ENCODE assay signal across 16 cellular contexts in the genomic region with DNA sequence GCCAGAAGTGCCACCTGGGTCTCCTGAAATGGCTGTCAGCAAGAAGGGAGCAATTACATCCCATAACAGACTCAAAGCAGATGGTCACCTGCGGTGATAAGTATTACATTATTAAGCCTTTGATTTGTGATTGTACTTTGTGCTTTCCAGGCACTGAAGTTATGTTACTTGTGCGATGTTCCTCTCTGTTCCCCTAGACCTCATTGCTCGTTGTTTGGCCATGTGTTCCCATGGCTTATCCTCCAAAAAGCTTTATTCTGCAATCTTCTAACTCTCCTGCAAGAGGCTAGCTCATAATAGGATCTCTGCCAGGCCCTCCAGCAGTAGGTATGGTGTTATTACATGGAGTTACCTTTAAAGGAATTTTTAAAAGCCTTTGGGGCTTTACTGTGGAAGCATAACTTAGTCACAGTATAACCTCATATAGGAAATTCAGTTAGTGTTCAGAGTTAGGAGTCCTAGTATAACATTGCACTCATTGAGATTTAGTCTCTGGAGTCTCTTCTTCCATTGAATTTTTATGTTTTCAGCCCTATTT.
DNase-seq lines count a peak whose midpoint lies in the region; ATAC-seq, FAIRE-seq and TF ChIP-seq lines count a peak whose summit lies in the region.
"Had no signal": no experiment of that assay in that cellular context is flagged by ENCODE, and none has a peak within 500 bp of the region (broad histone marks: within the 10 kb centered on the region; RNA-seq: fewer than 3 reads in every experiment).

No MANE protein-coding gene starts in this region.

- in situ Hi-C loops in Panc1 (cut with HindIII; ENCODE audit: low pct_unique_long_range_greater_than_20kb, low sequenced_read_pairs) (no loop called here), KBM-7 (cut with MboI; ENCODE audit: low pct_unique_long_range_greater_than_20kb, low sequenced_read_pairs) (no loop called here)

- BruUV-seq in A673 (replicated peaks; lab: Mats Ljungman, UMichigan) (no TSS peak), Panc1 (replicated peaks; lab: Mats Ljungman, UMichigan) (no TSS peak), Caco-2 (replicated peaks; lab: Mats Ljungman, UMichigan) (no TSS peak)

- H4K20me1 ChIP-seq in KMS-11 (ENCODE audit: insufficient read depth) (no peaks in the 10 kb centered on the region), keratinocyte (ENCODE audit: control insufficient read depth, extremely low read depth, insufficient read depth, low read length) (no peaks in the 10 kb centered on the region)

- H3K4me3 ChIP-seq in A673 (ENCODE audit: low read depth, low read length, poor library complexity, severe bottlenecking) (no peak overlapping the region), KMS-11 (IDR thresholded peaks at IDR 0.05; ENCODE audit: insufficient read depth, low read depth, low read length) (no peak overlapping the region), Panc1 (ENCODE audit: low read depth in 2 of 2, low read length in 2 of 2) (no peak overlapping the region), keratinocyte (ENCODE audit: control insufficient read depth in 2 of 3, extremely low read depth in 1 of 3, insufficient read depth in 2 of 3, low read depth in 1 of 3, low read length in 3 of 3) (no peak overlapping the region), Caco-2 (ENCODE audit: low read depth, low read length) (no peak overlapping the region)
- H3K4me3 ChIP-seq: ascending aorta had no signal

- ATAC-seq in Panc1, result no peak
- no peak for ATAC-seq in HG02840 (IDR thresholded peaks at IDR 0.05; ENCODE audit: low FRiP score, unreplicated experiment)
- ATAC-seq: foreskin keratinocyte; stimulated activated effector memory CD8-positive, alpha-beta T cell treated with anti-CD3 and anti-CD28 coated beads, Interleukin-12 subunit alpha, Interleukin-12 subunit beta, amount 100 ng/mL, for 72 hours had no signal

- H3K9me3 Mint-ChIP-seq in Caco-2 (ENCODE audit: unreplicated experiment), result no peaks in the 10 kb centered on the region
- H3K9me3 Mint-ChIP-seq: stimulated activated effector memory CD8-positive, alpha-beta T cell treated with anti-CD3 and anti-CD28 coated beads, Interleukin-12 subunit alpha, Interleukin-12 subunit beta, amount 100 ng/mL, for 72 hours had no signal

- peaks cover 51% of the 10 kb centered on the region for H3K4me1 ChIP-seq in A673 (ENCODE audit: insufficient read depth, low read length, poor library complexity, severe bottlenecking)
- peaks cover 36% of the 10 kb centered on the region for H3K4me1 ChIP-seq in KMS-11 (ENCODE audit: low read depth, poor library complexity, severe bottlenecking)
- no peaks in the 10 kb centered on the region for H3K4me1 ChIP-seq in Panc1 (ENCODE audit: control insufficient read depth, insufficient read depth, low read length)
- peaks cover 6% of the 10 kb centered on the region for H3K4me1 ChIP-seq in keratinocyte (ENCODE audit: control insufficient read depth, extremely low read depth, insufficient read depth, low read length)
- no peaks in the 10 kb centered on the region for H3K4me1 ChIP-seq in Caco-2
- H3K4me1 ChIP-seq: foreskin keratinocyte had no signal

- no peaks in the 10 kb centered on the region for H3K36me3 Mint-ChIP-seq in Caco-2 (ENCODE audit: insufficient read depth, unreplicated experiment)
- H3K36me3 Mint-ChIP-seq: stimulated activated effector memory CD8-positive, alpha-beta T cell treated with anti-CD3 and anti-CD28 coated beads, Interleukin-12 subunit alpha, Interleukin-12 subunit beta, amount 100 ng/mL, for 72 hours had no signal

- H3K4me2 ChIP-seq in KMS-11, result peak overlapping the region; percentile 65
- no peak overlapping the region for H3K4me2 ChIP-seq in keratinocyte (ENCODE audit: control insufficient read depth, extremely low read depth, insufficient read depth, low read depth, low read length)

- H3K4me3 Mint-ChIP-seq in Caco-2 (ENCODE audit: unreplicated experiment), result no peak overlapping the region
- H3K4me3 Mint-ChIP-seq: stimulated activated effector memory CD8-positive, alpha-beta T cell treated with anti-CD3 and anti-CD28 coated beads, Interleukin-12 subunit alpha, Interleukin-12 subunit beta, amount 100 ng/mL, for 72 hours had no signal

- TF ChIP-seq CTCF in A673 (conservative IDR thresholded peaks at IDR 0.05; ENCODE audit: low read depth, low read length) (no peak), KMS-11 (conservative IDR thresholded peaks at IDR 0.05; ENCODE audit: low read depth, low read length) (no peak), Panc1 (IDR thresholded peaks at IDR 0.05) (no peak), keratinocyte (optimal IDR thresholded peaks at IDR 0.05 in 1 of 3, IDR thresholded peaks at IDR 0.05 in 1 of 3, conservative IDR thresholded peaks at IDR 0.05 in 1 of 3; ENCODE audit: extremely low read depth in 1 of 3, insufficient read depth in 2 of 3, low read length in 3 of 3) (no peak), Caco-2 (IDR thresholded peaks at IDR 0.05; ENCODE audit: insufficient read depth in 1 of 2, low read depth in 1 of 2, low read length in 1 of 2, severe bottlenecking in 1 of 2, unreplicated experiment in 1 of 2) (no peak)

- no peaks in the 10 kb centered on the region for H3K9me3 ChIP-seq in A673 (ENCODE audit: low read depth, low read length, poor library complexity, severe bottlenecking)
- no peaks in the 10 kb centered on the region for H3K9me3 ChIP-seq in Panc1 (ENCODE audit: control insufficient read depth, insufficient read depth, low read depth, low read length)
- H3K9me3 ChIP-seq in keratinocyte (ENCODE audit: control insufficient read depth, low read depth, low read length), result no peaks in the 10 kb centered on the region
- no peaks in the 10 kb centered on the region for H3K9me3 ChIP-seq in Caco-2
- H3K9me3 ChIP-seq: ascending aorta had no signal

- peak; percentile 35 for DNase-seq in A673 (ENCODE audit: low spot score)
- DNase-seq in Panc1 (ENCODE audit: low read depth, low spot score), result no peak
- DNase-seq in keratinocyte (ENCODE audit: low read depth, low spot score), result no peak
- no peak for DNase-seq in Caco-2
- no peak for DNase-seq in KBM-7
- no peak for DNase-seq in dedifferentiated amniotic fluid mesenchymal stem cell (ENCODE audit: extremely low spot score)
- DNase-seq: activated CD4-positive, alpha-beta T cell treated with anti-CD3 and anti-CD28 coated beads for 48 hours; GOT3; midbrain; stimulated activated CD4-positive, alpha-beta T cell treated with anti-CD3 and anti-CD28 coated beads, Interleukin-2, amount 100 ng/mL, for 24 hours; T-helper 1 cell had no signal

- CTCF ChIA-PET in A673 (lab: Charles Lee), result no interaction called here
- CTCF ChIA-PET in Panc1 (lab: Charles Lee), result no interaction called here
- CTCF ChIA-PET in Caco-2 (lab: Charles Lee), result no interaction called here

- POLR2A ChIA-PET in A673 (lab: Charles Lee; ENCODE audit: low non-redundant PET), result no interaction called here
- POLR2A ChIA-PET in Panc1 (lab: Charles Lee), result no interaction called here
- POLR2A ChIA-PET in Caco-2 (lab: Charles Lee), result no interaction called here

- peak; percentile 41 for FAIRE-seq in keratinocyte (lab: Jason Lieb, UNC)

- H2AFZ ChIP-seq in KMS-11 (ENCODE audit: low read depth) (peak overlapping the region; percentile 36), keratinocyte (ENCODE audit: control insufficient read depth, low read length) (no peak overlapping the region)

- no peaks in the 10 kb centered on the region for H3K4me1 Mint-ChIP-seq in Caco-2 (ENCODE audit: low read depth, unreplicated experiment)

- no peaks in the 10 kb centered on the region for H3K27me3 Mint-ChIP-seq in Caco-2 (ENCODE audit: insufficient read depth, unreplicated experiment)

- H3K9me1 ChIP-seq in keratinocyte (ENCODE audit: control insufficient read depth, extremely low read depth, insufficient read depth, low read length), result no peaks in the 10 kb centered on the region

- H3K79me2 ChIP-seq in KMS-11 (ENCODE audit: insufficient read depth, low read depth) (no peaks in the 10 kb centered on the region), keratinocyte (ENCODE audit: control insufficient read depth, insufficient read depth, low read length) (no peaks in the 10 kb centered on the region)

- intact Hi-C loops in A673 (cut with micrococcal nuclease; ENCODE audit: unreplicated experiment), result loop anchor here (2.0 kb wide), 1 partner anchor 41 kb away; no protein-coding TSS in a partner anchor
- intact Hi-C loops in Panc1 (cut with micrococcal nuclease; ENCODE audit: unreplicated experiment), result no loop called here
- intact Hi-C loops in Caco-2 (cut with micrococcal nuclease; ENCODE audit: unreplicated experiment), result no loop called here

- dilution Hi-C loops in keratinocyte (cut with MboI; ENCODE audit: extremely low pct_ligation_motif_present, low sequenced_read_pairs), result no loop called here

- H3K27ac ChIP-seq in A673 (ENCODE audit: low read depth, low read length, poor library complexity, severe bottlenecking) (peak overlapping the region; percentile 69), KMS-11 (peak overlapping the region; percentile 53; the same call in 1 of the 2 replicates), Panc1 (ENCODE audit: low read length) (peak overlapping the region; percentile 44; the same call in 1 of the 2 replicates), keratinocyte (ENCODE audit: control insufficient read depth, insufficient read depth, low read length) (no peak overlapping the region)
- H3K27ac ChIP-seq: ascending aorta, foreskin keratinocyte had no signal

- H3K36me3 ChIP-seq in A673 (ENCODE audit: insufficient read depth, low read length, poor library complexity, severe bottlenecking) (no peaks in the 10 kb centered on the region), KMS-11 (ENCODE audit: insufficient read depth) (no peaks in the 10 kb centered on the region), Panc1 (ENCODE audit: control insufficient read depth, insufficient read depth, low read length) (no peaks in the 10 kb centered on the region), keratinocyte (ENCODE audit: control insufficient read depth in 2 of 2, extremely low read depth in 1 of 2, insufficient read depth in 2 of 2, low read length in 2 of 2) (no peaks in the 10 kb centered on the region), Caco-2 (ENCODE audit: control insufficient read depth, insufficient read depth, low read length) (no peaks in the 10 kb centered on the region)
- H3K36me3 ChIP-seq: ascending aorta had no signal

- H3K27me3 ChIP-seq in A673 (replicated peaks; ENCODE audit: insufficient read depth, low read depth, low read length, poor library complexity), result no peaks in the 10 kb centered on the region
- no peaks in the 10 kb centered on the region for H3K27me3 ChIP-seq in KMS-11 (ENCODE audit: insufficient read depth, low read depth)
- H3K27me3 ChIP-seq in Panc1 (ENCODE audit: control insufficient read depth, insufficient read depth, low read length), result no peaks in the 10 kb centered on the region
- H3K27me3 ChIP-seq in keratinocyte (ENCODE audit: control insufficient read depth, extremely low read depth, insufficient read depth, low read length), result no peaks in the 10 kb centered on the region
- H3K27me3 ChIP-seq in Caco-2 (replicated peaks; ENCODE audit: control insufficient read depth, insufficient read depth, low read length), result no peaks in the 10 kb centered on the region
- H3K27me3 ChIP-seq: ascending aorta, foreskin keratinocyte had no signal

- H3K27ac Mint-ChIP-seq in Caco-2 (ENCODE audit: unreplicated experiment), result no peak overlapping the region
- H3K27ac Mint-ChIP-seq: stimulated activated effector memory CD8-positive, alpha-beta T cell treated with anti-CD3 and anti-CD28 coated beads, Interleukin-12 subunit alpha, Interleukin-12 subunit beta, amount 100 ng/mL, for 72 hours had no signal

- H3K9ac ChIP-seq in KMS-11 (no peak overlapping the region), keratinocyte (ENCODE audit: control insufficient read depth, extremely low read depth, insufficient read depth, low read length) (no peak overlapping the region)
